In the genomic region with DNA sequence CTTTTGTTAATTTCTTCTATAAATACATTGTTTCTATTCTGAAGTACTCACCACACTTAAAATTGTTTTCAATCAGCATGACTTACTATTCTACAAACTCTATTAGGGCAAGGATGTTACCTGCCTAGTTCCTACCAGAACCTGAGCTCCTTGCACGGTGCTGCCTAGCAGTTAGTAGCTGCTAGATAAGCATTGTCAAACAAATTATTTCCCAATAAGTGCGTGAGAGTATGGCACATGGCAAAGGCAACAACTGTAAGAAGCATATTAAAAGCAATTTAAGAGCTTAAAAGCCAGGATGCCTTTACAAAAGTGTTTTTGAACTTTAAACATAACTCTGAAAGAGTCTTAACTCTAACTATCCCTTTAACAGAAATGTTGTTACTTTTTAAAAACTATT, we compare ENCODE assay signal across 25 cellular contexts. TPM values are rescaled to one million over a fixed set of nuclear protein-coding genes. Genes with fewer than 3 reads are reported as not detected.
"Had no signal": no experiment of that assay in that cellular context is flagged by ENCODE, and none has a peak within 500 bp of the region (broad histone marks: within the 10 kb centered on the region; RNA-seq: fewer than 3 reads in every experiment).

No MANE protein-coding gene starts in this region.

- DNase-seq: activated B cell treated with CpG ODN at 0.5 μM for 24 hours; activated CD4-positive, alpha-beta memory T cell treated with anti-CD3 and anti-CD28 coated beads, Interleukin-2, amount 10 ng/mL, durations not matched to agents 7 days and 5 days; activated CD4-positive, alpha-beta T cell treated with anti-CD3 and anti-CD28 coated beads for 48 hours; activated CD8-positive, alpha-beta memory T cell treated with anti-CD3 and anti-CD28 coated beads, Interleukin-2, amount 10 ng/mL, durations not matched to agents 7 days and 5 days; activated naive CD4-positive, alpha-beta T cell treated with Interleukin-2 at 50 U/mL for 16 hours; activated naive CD8-positive, alpha-beta T cell treated with anti-CD3 and anti-CD28 coated beads, Interleukin-2, amount 50 U/mL, for 24 hours; anterior cingulate cortex; brain microvascular endothelial cell; colonic mucosa; effector CD4-positive, alpha-beta T cell; gastrocnemius medialis; head of caudate nucleus; kidney; left ventricle myocardium inferior; mesendoderm; natural killer cell; stimulated activated CD4-positive, alpha-beta T cell treated with anti-CD3 and anti-CD28 coated beads, Interleukin-4, amount 100 ng/mL, for 1 hour; T-cell; T-helper 9 cell had no signal

- H3K27ac ChIP-seq: brain microvascular endothelial cell, colonic mucosa, gastrocnemius medialis, left ventricle myocardium inferior, parathyroid adenoma had no signal

- H3K4me3 Mint-ChIP-seq: activated B cell treated with CpG ODN at 0.5 μM for 24 hours; activated CD4-positive, alpha-beta memory T cell treated with anti-CD3 and anti-CD28 coated beads, Interleukin-2, amount 10 ng/mL, durations not matched to agents 7 days and 5 days; activated CD8-positive, alpha-beta memory T cell treated with anti-CD3 and anti-CD28 coated beads, Interleukin-2, amount 10 ng/mL, durations not matched to agents 7 days and 5 days; activated naive CD8-positive, alpha-beta T cell treated with anti-CD3 and anti-CD28 coated beads, Interleukin-2, amount 50 U/mL, for 24 hours; central memory CD8-positive, alpha-beta T cell; natural killer cell; stimulated activated effector memory CD8-positive, alpha-beta T cell treated with anti-CD3 and anti-CD28 coated beads, Interleukin-12 subunit alpha, Interleukin-12 subunit beta, amount 100 ng/mL, for 72 hours; T-cell had no signal

- H3K4me1 ChIP-seq: colonic mucosa, gastrocnemius medialis, left ventricle myocardium inferior, parathyroid adenoma had no signal

- H3K4me3 ChIP-seq: colonic mucosa, gastrocnemius medialis, left ventricle myocardium inferior, smooth muscle cell had no signal

- H3K9ac ChIP-seq: parathyroid adenoma had no signal

- H3K27me3 Mint-ChIP-seq: activated CD8-positive, alpha-beta memory T cell treated with anti-CD3 and anti-CD28 coated beads, Interleukin-2, amount 10 ng/mL, durations not matched to agents 7 days and 5 days; central memory CD8-positive, alpha-beta T cell had no signal

- H3K27me3 ChIP-seq: colonic mucosa, gastrocnemius medialis had no signal

- H3K9me3 Mint-ChIP-seq: activated B cell treated with CpG ODN at 0.5 μM for 24 hours; activated CD4-positive, alpha-beta memory T cell treated with anti-CD3 and anti-CD28 coated beads, Interleukin-2, amount 10 ng/mL, durations not matched to agents 7 days and 5 days; activated naive CD8-positive, alpha-beta T cell treated with anti-CD3 and anti-CD28 coated beads, Interleukin-2, amount 50 U/mL, for 24 hours; activated T-helper 2 cell treated with anti-CD3 and anti-CD28 coated beads, Interferon-gamma antibody, Interleukin-2, Interleukin-4, amounts not matched to agents 10 μg/mL and 5 μg/mL and 100 μg/mL, durations not matched to agents 14 hours and 24 hours and 36 hours; central memory CD8-positive, alpha-beta T cell; natural killer cell; stimulated activated effector memory CD8-positive, alpha-beta T cell treated with anti-CD3 and anti-CD28 coated beads, Interleukin-12 subunit alpha, Interleukin-12 subunit beta, amount 100 ng/mL, for 72 hours; T-cell had no signal

- H3K27ac Mint-ChIP-seq: activated B cell treated with CpG ODN at 0.5 μM for 24 hours; activated CD4-positive, alpha-beta memory T cell treated with anti-CD3 and anti-CD28 coated beads, Interleukin-2, amount 10 ng/mL, durations not matched to agents 7 days and 5 days; activated CD8-positive, alpha-beta memory T cell treated with anti-CD3 and anti-CD28 coated beads, Interleukin-2, amount 10 ng/mL, durations not matched to agents 7 days and 5 days; activated naive CD8-positive, alpha-beta T cell treated with anti-CD3 and anti-CD28 coated beads, Interleukin-2, amount 50 U/mL, for 24 hours; activated T-helper 2 cell treated with anti-CD3 and anti-CD28 coated beads, Interferon-gamma antibody, Interleukin-2, Interleukin-4, amounts not matched to agents 10 μg/mL and 5 μg/mL and 100 μg/mL, durations not matched to agents 14 hours and 24 hours and 36 hours; natural killer cell; stimulated activated effector memory CD8-positive, alpha-beta T cell treated with anti-CD3 and anti-CD28 coated beads, Interleukin-12 subunit alpha, Interleukin-12 subunit beta, amount 100 ng/mL, for 72 hours; T-cell had no signal

- ATAC-seq: activated CD8-positive, alpha-beta memory T cell treated with anti-CD3 and anti-CD28 coated beads, Interleukin-2, amount 10 ng/mL, durations not matched to agents 7 days and 5 days; activated naive CD8-positive, alpha-beta T cell treated with anti-CD3 and anti-CD28 coated beads, Interleukin-2, amount 50 U/mL, for 24 hours; gastrocnemius medialis; natural killer cell; sciatic nerve; stimulated activated effector memory CD8-positive, alpha-beta T cell treated with anti-CD3 and anti-CD28 coated beads, Interleukin-12 subunit alpha, Interleukin-12 subunit beta, amount 100 ng/mL, for 72 hours; T-cell had no signal

- H3K79me2 ChIP-seq: parathyroid adenoma had no signal

- H3K4me2 ChIP-seq: smooth muscle cell had no signal

- H2AFZ ChIP-seq: parathyroid adenoma had no signal

- H3K36me3 Mint-ChIP-seq: activated CD8-positive, alpha-beta memory T cell treated with anti-CD3 and anti-CD28 coated beads, Interleukin-2, amount 10 ng/mL, durations not matched to agents 7 days and 5 days; natural killer cell; stimulated activated effector memory CD8-positive, alpha-beta T cell treated with anti-CD3 and anti-CD28 coated beads, Interleukin-12 subunit alpha, Interleukin-12 subunit beta, amount 100 ng/mL, for 72 hours; T-cell had no signal

- H3K4me1 Mint-ChIP-seq: activated CD8-positive, alpha-beta memory T cell treated with anti-CD3 and anti-CD28 coated beads, Interleukin-2, amount 10 ng/mL, durations not matched to agents 7 days and 5 days; central memory CD8-positive, alpha-beta T cell; natural killer cell; stimulated activated effector memory CD8-positive, alpha-beta T cell treated with anti-CD3 and anti-CD28 coated beads, Interleukin-12 subunit alpha, Interleukin-12 subunit beta, amount 100 ng/mL, for 72 hours had no signal

RNA-seq across cellular contexts. Expression of a gene that starts 8.2 kb away (rescaled TPM):
- total RNA-seq: activated T-helper 2 cell treated with anti-CD3 and anti-CD28 coated beads, Interferon-gamma antibody, Interleukin-2, Interleukin-4, amounts not matched to agents 10 μg/mL and 5 μg/mL and 100 μg/mL, durations not matched to agents 14 hours and 24 hours and 36 hours; smooth muscle cell had no signal
- polyA plus RNA-seq: smooth muscle cell had no signal
